In the genomic region with DNA sequence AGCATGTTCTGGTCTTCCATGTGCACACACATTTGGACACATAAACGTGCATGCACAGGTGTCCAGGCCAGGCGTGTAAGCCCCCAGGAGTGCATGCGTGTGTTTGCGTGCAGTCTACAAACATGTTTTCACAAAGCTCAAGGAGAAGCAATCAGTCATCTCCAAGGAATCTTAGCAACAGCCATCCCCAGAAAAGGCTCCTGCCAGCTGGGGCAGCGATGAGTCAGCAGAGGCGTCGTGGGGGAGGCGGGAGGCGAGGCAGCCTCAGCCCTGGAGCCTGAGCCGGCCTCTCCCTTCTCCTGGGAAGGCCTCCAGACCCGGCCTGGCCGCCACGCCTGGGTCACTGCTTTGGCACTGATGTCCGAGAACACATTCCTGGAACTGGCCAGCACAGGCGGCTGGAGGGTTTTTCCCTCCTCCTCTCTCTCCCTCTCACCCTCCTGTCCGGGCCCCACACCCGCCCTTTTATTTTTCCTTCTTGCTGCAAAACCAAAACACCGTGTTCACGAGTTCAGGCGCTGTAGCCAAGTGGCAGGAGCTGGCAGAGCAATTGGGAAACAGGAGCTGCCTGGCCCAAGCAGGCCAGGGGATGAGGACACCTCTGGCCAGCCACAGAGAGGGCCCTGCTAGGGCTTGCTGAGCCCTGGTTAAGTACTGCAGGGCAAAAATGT, we compare ENCODE assay signal across 8 cellular contexts.
DNase-seq lines count a peak whose midpoint lies in the region; ATAC-seq and TF ChIP-seq lines count a peak whose summit lies in the region.

No MANE protein-coding gene starts in this region.

- peak; percentile 98 for DNase-seq in DMS79 treated with DMSO at 0.1 percent for 48 hours (lab: John Stamatoyannopoulos, UW)
- DNase-seq in LHCN-M2 (ENCODE audit: low read depth), result peak; percentile 98
- peak; percentile 70 for DNase-seq in UCSD-AML1 (lab: John Stamatoyannopoulos, UW; ENCODE audit: unreplicated experiment)
- DNase-seq in fibroblast of the aortic adventitia (ENCODE audit: low read depth), result peak; percentile 99
- DNase-seq in neural crest cell (ENCODE audit: low read depth, low spot score), result no peak
- no peak for DNase-seq in NCI-H1048 (lab: John Stamatoyannopoulos, UW)

- no peaks in the 10 kb centered on the region for H3K9me3 Mint-ChIP-seq in neural crest cell

- peaks cover 82% of the 10 kb centered on the region for H3K4me1 Mint-ChIP-seq in neural crest cell

- H3K36me3 Mint-ChIP-seq in neural crest cell (ENCODE audit: low read depth), result no peaks in the 10 kb centered on the region

- peak overlapping the region; percentile 31 for H3K4me3 ChIP-seq in fibroblast of the aortic adventitia (ENCODE audit: low read depth, low read length)

- H3K27ac Mint-ChIP-seq in neural crest cell (ENCODE audit: unreplicated experiment), result peak overlapping the region; percentile 96

- TF ChIP-seq CTCF in fibroblast of the aortic adventitia (IDR thresholded peaks at IDR 0.05; ENCODE audit: insufficient read depth, low read length) (peak; percentile 4), neural crest cell (conservative IDR thresholded peaks at IDR 0.05) (peak; percentile 15)

- H3K27me3 Mint-ChIP-seq in neural crest cell (ENCODE audit: low read depth), result no peaks in the 10 kb centered on the region

- H3K4me3 Mint-ChIP-seq in neural crest cell, result peak overlapping the region; percentile 75

- no peak for ATAC-seq in HG02970 (IDR thresholded peaks at IDR 0.05; ENCODE audit: low FRiP score, unreplicated experiment)
- ATAC-seq in HG02981 (IDR thresholded peaks at IDR 0.05; ENCODE audit: unreplicated experiment), result no peak

Comparison
In these comparisons a context has a peak if more than half of its experiments do, and no peak if none do; other contexts are left out.
1. DNase-seq: peak in DMS79 treated with DMSO at 0.1 percent for 48 hours (single experiment), LHCN-M2 (single experiment), UCSD-AML1 (single experiment) and fibroblast of the aortic adventitia (single experiment); none in neural crest cell (single experiment) and NCI-H1048 (single experiment).